ENCODE assay signal across 23 cellular contexts in genomic region chr15:88887068-88887580, GRCh38. TPM values are rescaled to one million over a fixed set of nuclear protein-coding genes. Genes with fewer than 3 reads are reported as not detected.
DNase-seq lines count a peak whose midpoint lies in the region; ATAC-seq, FAIRE-seq and TF ChIP-seq lines count a peak whose summit lies in the region.
"Had no signal": no experiment of that assay in that cellular context is flagged by ENCODE, and none has a peak within 500 bp of the region (broad histone marks: within the 10 kb centered on the region; RNA-seq: fewer than 3 reads in every experiment).

No MANE protein-coding gene starts in this region.

- no peaks in the 10 kb centered on the region for H3K9me2 ChIP-seq in GM23338 (ENCODE audit: insufficient read depth)

- H2BK120ac ChIP-seq in H1 (replicated peaks; ENCODE audit: low read depth, low read length), result no peak overlapping the region
- no peak overlapping the region for H2BK120ac ChIP-seq in neuronal stem cell (ENCODE audit: low read depth, low read length)

- TF ChIP-seq CTCF in GM23338 (conservative IDR thresholded peaks at IDR 0.05; ENCODE audit: low read depth in 2 of 2), result no peak
- no peak for TF ChIP-seq CTCF in RWPE2 (IDR thresholded peaks at IDR 0.05; ENCODE audit: poor library complexity, severe bottlenecking)
- no peak for TF ChIP-seq CTCF in H1 (IDR thresholded peaks at IDR 0.05; ENCODE audit: control extremely low read depth in 1 of 3, insufficient read depth in 1 of 3, low read depth in 1 of 3, low read length in 3 of 3)

- 0 out of 2 replicates have a peak, but pooled peaks cover 10% of the 10 kb centered on the region for H3F3A ChIP-seq in GM23338 (replicated peaks; ENCODE audit: low read depth)

- H4K8ac ChIP-seq in H1 (ENCODE audit: extremely low read depth, insufficient read depth, low read length), result peak overlapping the region; percentile 60; the same call in 1 of the 2 replicates
- no peak overlapping the region for H4K8ac ChIP-seq in neuronal stem cell (ENCODE audit: low read depth, low read length)

- H2AFZ ChIP-seq in GM23338, result no peak overlapping the region
- no peak overlapping the region for H2AFZ ChIP-seq in H1 (ENCODE audit: low read length)
- no peak overlapping the region for H2AFZ ChIP-seq in neuronal stem cell (ENCODE audit: low read length)
- H2AFZ ChIP-seq: GM23248 had no signal

- peaks cover 3% of the 10 kb centered on the region; the same call in 1 of the 2 replicates for H3K4me1 ChIP-seq in GM23338 (ENCODE audit: insufficient read depth)
- no peaks in the 10 kb centered on the region for H3K4me1 ChIP-seq in RWPE2 (ENCODE audit: insufficient read depth, poor library complexity, severe bottlenecking)
- H3K4me1 ChIP-seq in H1 (replicated peaks in 1 of 4; ENCODE audit: control insufficient read depth in 3 of 4, insufficient read depth in 4 of 4, low read length in 3 of 4), result peaks cover 0 to 9% (median 4%) of the 10 kb centered on the region in 4 experiments; a peak in 4 of 7 replicates
- no peaks in the 10 kb centered on the region for H3K4me1 ChIP-seq in neuronal stem cell (ENCODE audit: control insufficient read depth in 2 of 2, insufficient read depth in 1 of 2, low read depth in 1 of 2, low read length in 2 of 2)
- H3K4me1 ChIP-seq: A549 had no signal

- H2BK15ac ChIP-seq in H1 (ENCODE audit: low read length), result no peak overlapping the region
- H2BK15ac ChIP-seq in neuronal stem cell (ENCODE audit: low read length), result no peak overlapping the region

- H3K4me1 Mint-ChIP-seq in GM23338, result peaks cover 12% of the 10 kb centered on the region
- H3K4me1 Mint-ChIP-seq in T-helper 2 cell treated with Interferon-gamma antibody and Interleukin-4, amounts not matched to agents 5 μg/mL and 100 μg/mL, for 36 hours (ENCODE audit: low read depth), result no peaks in the 10 kb centered on the region

- 0 out of 3 replicates have a peak, but pooled peaks of 1 of the 2 experiments have one; percentile 29 for TF ChIP-seq POLR2A in H1 (IDR thresholded peaks at IDR 0.05; ENCODE audit: control extremely low read depth in 1 of 2, low read depth in 2 of 2, low read length in 2 of 2)

- H3K9ac ChIP-seq in H1 (replicated peaks in 1 of 4; ENCODE audit: extremely low read depth in 1 of 4, low read depth in 3 of 4, low read length in 3 of 4) (no peak overlapping the region), neuronal stem cell (ENCODE audit: low read depth, low read length, poor library complexity) (no peak overlapping the region)
- H3K9ac ChIP-seq: GM23248 had no signal

- H3K36me3 ChIP-seq in GM23338 (ENCODE audit: insufficient read depth) (no peaks in the 10 kb centered on the region; the same call in 1 of the 2 replicates), RWPE2 (ENCODE audit: low read depth) (no peaks in the 10 kb centered on the region), H1 (ENCODE audit: control insufficient read depth in 2 of 4, insufficient read depth in 4 of 4, low read length in 3 of 4) (peaks cover 5 to 14% (median 8%) of the 10 kb centered on the region in 4 experiments; a peak in 5 of 8 replicates), neuronal stem cell (replicated peaks in 1 of 2; ENCODE audit: control insufficient read depth in 2 of 2, insufficient read depth in 2 of 2, low read length in 2 of 2) (no peaks in the 10 kb centered on the region)

- H3K9me3 Mint-ChIP-seq in GM23338, result no peaks in the 10 kb centered on the region
- no peaks in the 10 kb centered on the region for H3K9me3 Mint-ChIP-seq in T-helper 2 cell treated with Interferon-gamma antibody and Interleukin-4, amounts not matched to agents 5 μg/mL and 100 μg/mL, for 36 hours
- H3K9me3 Mint-ChIP-seq: CD4-positive, alpha-beta memory T cell had no signal

- H3K18ac ChIP-seq in H1 (ENCODE audit: extremely low read depth, low read length), result no peak overlapping the region
- peak overlapping the region; percentile 19 for H3K18ac ChIP-seq in neuronal stem cell (ENCODE audit: low read length)

- H2BK20ac ChIP-seq in H1 (ENCODE audit: low read length), result no peak overlapping the region

- 94% methylated on average over 18 of the region's 18 CpGs; no CpG with 5 or more reads in 1 of the 2 experiments for WGBS in H1 (ENCODE audit: extremely low coverage in 1 of 2, insufficient coverage in 1 of 2, insufficient read length in 1 of 2, insufficient replicate concordance in 2 of 2, low coverage in 1 of 2, low lambda C conversion rate in 2 of 2, missing lambda C conversion rate in 1 of 2), 2 experiments
- no CpG with 5 or more reads among the region's 18 CpGs for WGBS in neuronal stem cell (ENCODE audit: extremely low coverage in 2 of 2, insufficient read length in 2 of 2, insufficient replicate concordance in 1 of 2), 2 donors

- H3K79me2 ChIP-seq in GM23338 (replicated peaks; ENCODE audit: insufficient read depth) (peaks cover 5% of the 10 kb centered on the region; the same call in 1 of the 2 replicates), H1 (ENCODE audit: control insufficient read depth in 1 of 2, insufficient read depth in 2 of 2, low read length in 2 of 2) (peaks cover 0 to 5% of the 10 kb centered on the region in 2 experiments; a peak in 1 of 4 replicates)

- H3K23ac ChIP-seq in H1 (ENCODE audit: insufficient read length) (no peak overlapping the region), neuronal stem cell (ENCODE audit: low read depth, low read length, poor library complexity) (peak overlapping the region; percentile 81)

- TF ChIP-seq EP300 in H1 (IDR thresholded peaks at IDR 0.05; ENCODE audit: borderline replicate concordance in 1 of 2, low read depth in 2 of 2, low read length in 2 of 2), result no peak

- H2BK12ac ChIP-seq in H1 (ENCODE audit: low read depth, low read length) (no peak overlapping the region), neuronal stem cell (ENCODE audit: low read length) (no peak overlapping the region)

- H3K9me3 ChIP-seq in RWPE2 (ENCODE audit: severe bottlenecking) (no peaks in the 10 kb centered on the region), H1 (ENCODE audit: insufficient read depth in 2 of 2, low read depth in 1 of 2, low read length in 1 of 2) (no peaks in the 10 kb centered on the region), neuronal stem cell (replicated peaks in 1 of 2; ENCODE audit: control insufficient read depth in 2 of 2, insufficient read depth in 1 of 2, low read depth in 1 of 2, low read length in 2 of 2) (no peaks in the 10 kb centered on the region)
- H3K9me3 ChIP-seq: A549 had no signal

- no peak for FAIRE-seq in H1 (lab: Jason Lieb, UNC)
- FAIRE-seq: A549, GM12891, GM18507, H54 had no signal

- no peak overlapping the region; the same call in 1 of the 2 replicates for H3K27ac Mint-ChIP-seq in GM23338
- no peak overlapping the region for H3K27ac Mint-ChIP-seq in T-helper 2 cell treated with Interferon-gamma antibody and Interleukin-4, amounts not matched to agents 5 μg/mL and 100 μg/mL, for 36 hours

- H3K4me2 ChIP-seq in GM23338 (no peak overlapping the region), H1 (ENCODE audit: insufficient read depth in 1 of 2, low read depth in 2 of 2, low read length in 2 of 2) (no peak overlapping the region), neuronal stem cell (ENCODE audit: insufficient read depth, low read length, poor library complexity, severe bottlenecking) (no peak overlapping the region)
- H3K4me2 ChIP-seq: A549 had no signal

- CTCF ChIA-PET in H1 (lab: Charles Lee; ENCODE audit: partially characterized antibody), result interaction anchor here (0.7 to 10.4 kb wide), 6 partner anchors 8 to 1118 kb away, joined by 3 to 90 read pairs (median 4); no protein-coding TSS in a partner anchor

- DNase-seq in GM23338 (ENCODE audit: low spot score) (no peak), RWPE2 (ENCODE audit: low spot score) (peak; percentile 66), H1 (ENCODE audit: low read depth in 1 of 2, low spot score in 2 of 2) (no peak), neuronal stem cell (ENCODE audit: low spot score) (no peak), AG20443 (ENCODE audit: low spot score) (no peak)
- no peak for DNase-seq in T-helper 2 cell treated with Interferon-gamma antibody and Interleukin-4, amounts not matched to agents 5 μg/mL and 100 μg/mL, for 36 hours (ENCODE audit: low spot score)
- DNase-seq in stimulated activated naive CD4-positive, alpha-beta T cell (lab: John Stamatoyannopoulos, UW), result no peak
- DNase-seq in stimulated activated CD4-positive, alpha-beta T cell treated with anti-CD3 and anti-CD28 coated beads, Interleukin-4, amount 100 ng/mL, for 1 hour, result no peak
- DNase-seq: 8988T; ACHN; C1 segment of cervical spinal cord; Calu3; CD4-positive, alpha-beta memory T cell; COR-L47; DMS53; DMS79 treated with DMSO at 0.1 percent for 48 hours; GF-D8; GM23248; HCEC 1CT had no signal

- H3K23me2 ChIP-seq in H1 (ENCODE audit: low read depth, low read length), result peaks cover 4% of the 10 kb centered on the region; the same call in 1 of the 2 replicates

- H3K36me3 Mint-ChIP-seq in GM23338 (ENCODE audit: low read depth), result peaks cover 52% of the 10 kb centered on the region
- peaks cover 22% of the 10 kb centered on the region for H3K36me3 Mint-ChIP-seq in T-helper 2 cell treated with Interferon-gamma antibody and Interleukin-4, amounts not matched to agents 5 μg/mL and 100 μg/mL, for 36 hours (ENCODE audit: low read depth)

- H3K27me3 ChIP-seq in GM23338 (ENCODE audit: insufficient read depth), result no peaks in the 10 kb centered on the region
- no peaks in the 10 kb centered on the region for H3K27me3 ChIP-seq in RWPE2 (ENCODE audit: insufficient read depth, poor library complexity, severe bottlenecking)
- no peaks in the 10 kb centered on the region; a peak in 1 of 7 replicates for H3K27me3 ChIP-seq in H1 (replicated peaks in 1 of 4; ENCODE audit: control insufficient read depth in 3 of 4, extremely low read depth in 1 of 4, insufficient read depth in 3 of 4, low read length in 3 of 4)
- H3K27me3 ChIP-seq in neuronal stem cell (ENCODE audit: control insufficient read depth in 3 of 3, insufficient read depth in 3 of 3, low read depth in 1 of 3, low read length in 3 of 3), result no peaks in the 10 kb centered on the region

- no peak overlapping the region for H3K4me3 ChIP-seq in GM23338
- no peak overlapping the region for H3K4me3 ChIP-seq in RWPE2 (ENCODE audit: severe bottlenecking)
- H3K4me3 ChIP-seq in H1 (ENCODE audit: extremely low read depth in 1 of 4, insufficient read depth in 2 of 4, low read depth in 3 of 4, low read length in 4 of 4), result no peak overlapping the region
- H3K4me3 ChIP-seq in neuronal stem cell (ENCODE audit: low read length in 2 of 2), result no peak overlapping the region
- H3K4me3 ChIP-seq: A549, GM23248 had no signal

- H3K4me3 Mint-ChIP-seq in GM23338, result no peak overlapping the region
- no peak overlapping the region for H3K4me3 Mint-ChIP-seq in T-helper 2 cell treated with Interferon-gamma antibody and Interleukin-4, amounts not matched to agents 5 μg/mL and 100 μg/mL, for 36 hours

- H3K27me3 Mint-ChIP-seq in GM23338 (ENCODE audit: insufficient read depth, low read depth, poor library complexity), result peaks cover 10% of the 10 kb centered on the region
- H3K27me3 Mint-ChIP-seq in T-helper 2 cell treated with Interferon-gamma antibody and Interleukin-4, amounts not matched to agents 5 μg/mL and 100 μg/mL, for 36 hours (ENCODE audit: low read depth), result no peaks in the 10 kb centered on the region
- H3K27me3 Mint-ChIP-seq: CD4-positive, alpha-beta memory T cell had no signal

- no peak overlapping the region for H4K5ac ChIP-seq in H1 (ENCODE audit: insufficient read length, low read depth, low read length)

- H3K4ac ChIP-seq in H1 (replicated peaks; ENCODE audit: insufficient read length, low read depth, low read length), result no peak overlapping the region
- H3K4ac ChIP-seq in neuronal stem cell (ENCODE audit: low read length), result no peak overlapping the region

- H2AK5ac ChIP-seq in H1 (ENCODE audit: low read depth, low read length), result no peak overlapping the region
- H2AK5ac ChIP-seq in neuronal stem cell (ENCODE audit: low read depth, low read length), result peak overlapping the region; percentile 5

- POLR2A ChIA-PET in H1 (lab: Charles Lee; ENCODE audit: partially characterized antibody), result interaction anchor here (0.7 to 22.7 kb wide), 5 partner anchors 7 to 136 kb away, joined by 3 to 361 read pairs (median 4); partner anchors contain the start of genes HAPLN3 and MFGE8

- H2BK5ac ChIP-seq in H1 (ENCODE audit: low read depth, low read length) (no peak overlapping the region), neuronal stem cell (ENCODE audit: low read length) (no peak overlapping the region)

- H3K14ac ChIP-seq in H1 (ENCODE audit: insufficient read length) (no peak overlapping the region), neuronal stem cell (ENCODE audit: low read length) (no peak overlapping the region)

- TF ChIP-seq RAD21 in H1 (IDR thresholded peaks at IDR 0.05 in 1 of 2, conservative IDR thresholded peaks at IDR 0.05 in 1 of 2; ENCODE audit: low read depth in 2 of 2, low read length in 2 of 2), result no peak

- ATAC-seq in GM23338 (no peak), RWPE2 (ENCODE audit: low read depth) (no peak)
- ATAC-seq: A549 had no signal

- H4K20me1 ChIP-seq in GM23338 (replicated peaks; ENCODE audit: insufficient read depth) (no peaks in the 10 kb centered on the region), H1 (replicated peaks in 1 of 2; ENCODE audit: control insufficient read depth in 1 of 2, insufficient read depth in 2 of 2, low read length in 2 of 2) (no peaks in the 10 kb centered on the region)

- H4K91ac ChIP-seq in H1 (replicated peaks; ENCODE audit: insufficient read length, low read length) (no peak overlapping the region), neuronal stem cell (ENCODE audit: low read depth, low read length, poor library complexity) (no peak overlapping the region)

- H3K27ac ChIP-seq in GM23338 (ENCODE audit: low read depth), result 0 out of 2 replicates have a peak overlapping the region, but pooled peaks have one; percentile 45
- H3K27ac ChIP-seq in RWPE2 (ENCODE audit: poor library complexity, severe bottlenecking), result no peak overlapping the region
- H3K27ac ChIP-seq in H1 (ENCODE audit: low read depth, low read length), result no peak overlapping the region
- no peak overlapping the region for H3K27ac ChIP-seq in neuronal stem cell (replicated peaks; ENCODE audit: low read length)
- H3K27ac ChIP-seq: A549, GM23248 had no signal

- no peak overlapping the region for H3K56ac ChIP-seq in H1 (replicated peaks; ENCODE audit: insufficient read length, low read depth, low read length)

- H3K79me1 ChIP-seq in H1 (ENCODE audit: low read depth, low read length), result no peaks in the 10 kb centered on the region
- no peaks in the 10 kb centered on the region for H3K79me1 ChIP-seq in neuronal stem cell (ENCODE audit: low read depth, low read length)

RNA-seq across cellular contexts. Expression of gene HAPLN3, which starts 8.2 kb away (rescaled TPM):
- total RNA-seq in GM23338 (2014; rRNA removed; shearing (Covaris generic)), result 45.2 and 62.6 TPM in 2 replicates
- polyA plus RNA-seq in GM23338 (2016; fragmentation: Nextera tagmentation; extraction: Ambion mirVana) (21.4 and 22.7 TPM in 2 replicates), H1 (2011; rRNA removed) (79.7 and 115 TPM in 2 replicates)
- total RNA-seq in H1 (2021; fragmentation: NEBNext Ultra II Directional; extraction: Animal tissue kit (Norgen Biotek cat#: 25700)), result 76.2 and 80.9 TPM in 2 replicates
- polyA plus RNA-seq in H1 (2011; cell fraction: cytosol; rRNA removed), result 102 TPM
- 143 TPM for polyA plus RNA-seq in H1 (2011; cell fraction: nucleus; rRNA removed)
- polyA plus RNA-seq in H1 (2012, experiment 1 of 2), result 49.1 to 81.6 TPM (median 72.4 TPM) in 4 replicates
- 68.3 TPM for polyA plus RNA-seq in H1 (2012, experiment 2 of 2)
- polyA plus RNA-seq in H1 (2013, experiment 1 of 2), result 61.1 TPM
- 63.9 TPM for polyA plus RNA-seq in H1 (2013, experiment 2 of 2)
- polyA minus RNA-seq in H1 (2011; rRNA and poly(A)+ RNA removed), result 17.3 and 31.2 TPM in 2 replicates
- polyA minus RNA-seq in H1 (2011; cell fraction: cytosol; rRNA and poly(A)+ RNA removed), result 40.7 TPM
- polyA minus RNA-seq in H1 (2011; cell fraction: nucleus; rRNA and poly(A)+ RNA removed), result 26.8 TPM
- polyA plus RNA-seq in neuronal stem cell (2013, experiment 1 of 2), result 14.9 TPM
- 14.3 TPM for polyA plus RNA-seq in neuronal stem cell (2013, experiment 2 of 2)

RNA-seq across cellular contexts. Expression of gene MFGE8, which starts 26.1 kb away (rescaled TPM):
- 586 and 671 TPM in 2 replicates for total RNA-seq in GM23338 (2014; rRNA removed; shearing (Covaris generic))
- polyA plus RNA-seq in GM23338 (2016; fragmentation: Nextera tagmentation; extraction: Ambion mirVana) (246 and 279 TPM in 2 replicates), H1 (2011; rRNA removed) (2,117 and 2,643 TPM in 2 replicates)
- 1,211 and 1,237 TPM in 2 replicates for total RNA-seq in H1 (2021; fragmentation: NEBNext Ultra II Directional; extraction: Animal tissue kit (Norgen Biotek cat#: 25700))
- 1,895 TPM for polyA plus RNA-seq in H1 (2011; cell fraction: cytosol; rRNA removed)
- polyA plus RNA-seq in H1 (2011; cell fraction: nucleus; rRNA removed), result 4,441 TPM
- polyA plus RNA-seq in H1 (2012, experiment 1 of 2), result 1,613 to 2,038 TPM (median 1,926 TPM) in 4 replicates
- 1,448 TPM for polyA plus RNA-seq in H1 (2012, experiment 2 of 2)
- polyA plus RNA-seq in H1 (2013, experiment 1 of 2), result 955 TPM
- 930 TPM for polyA plus RNA-seq in H1 (2013, experiment 2 of 2)
- 1,165 and 1,269 TPM in 2 replicates for polyA minus RNA-seq in H1 (2011; rRNA and poly(A)+ RNA removed)
- polyA minus RNA-seq in H1 (2011; cell fraction: cytosol; rRNA and poly(A)+ RNA removed), result 1,023 TPM
- polyA minus RNA-seq in H1 (2011; cell fraction: nucleus; rRNA and poly(A)+ RNA removed), result 1,091 TPM
- 104 TPM for polyA plus RNA-seq in neuronal stem cell (2013, experiment 1 of 2)
- polyA plus RNA-seq in neuronal stem cell (2013, experiment 2 of 2), result 101 TPM
